ENCODE assay signal across 7 cellular contexts in the genomic region with DNA sequence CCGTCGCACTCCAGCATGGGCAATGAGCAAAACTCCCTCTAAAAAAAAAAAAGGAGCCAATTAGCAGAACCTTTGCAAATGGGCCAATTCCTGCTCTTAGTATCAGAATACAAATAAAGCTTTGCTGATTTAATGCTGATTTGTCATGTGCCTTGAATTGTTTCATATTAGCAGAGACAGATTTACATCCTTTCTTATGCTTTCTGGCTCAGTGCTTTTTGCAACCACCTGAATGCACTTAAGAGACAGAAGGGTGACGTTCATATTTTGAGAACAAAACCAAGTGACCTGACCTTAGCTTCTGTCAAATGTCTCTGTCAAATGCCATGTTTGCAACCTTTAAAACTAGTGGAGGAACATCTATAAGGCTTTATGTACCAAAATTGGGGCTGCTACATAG.
"Had no signal": no experiment of that assay in that cellular context is flagged by ENCODE, and none has a peak within 500 bp of the region (broad histone marks: within the 10 kb centered on the region; RNA-seq: fewer than 3 reads in every experiment).

No MANE protein-coding gene starts in this region.

- H3K4me3 ChIP-seq: GM23338, K562 had no signal

- H2AFZ ChIP-seq: GM23338 had no signal

- ATAC-seq: GM23338, K562 had no signal

- DNase-seq: H9, HCEC 1CT, IMR-90 had no signal

- H3K27ac ChIP-seq: HL-60 had no signal

- FAIRE-seq: H54, K562 had no signal

- H3K4me2 ChIP-seq: GM23338 had no signal
